In the genomic region with DNA sequence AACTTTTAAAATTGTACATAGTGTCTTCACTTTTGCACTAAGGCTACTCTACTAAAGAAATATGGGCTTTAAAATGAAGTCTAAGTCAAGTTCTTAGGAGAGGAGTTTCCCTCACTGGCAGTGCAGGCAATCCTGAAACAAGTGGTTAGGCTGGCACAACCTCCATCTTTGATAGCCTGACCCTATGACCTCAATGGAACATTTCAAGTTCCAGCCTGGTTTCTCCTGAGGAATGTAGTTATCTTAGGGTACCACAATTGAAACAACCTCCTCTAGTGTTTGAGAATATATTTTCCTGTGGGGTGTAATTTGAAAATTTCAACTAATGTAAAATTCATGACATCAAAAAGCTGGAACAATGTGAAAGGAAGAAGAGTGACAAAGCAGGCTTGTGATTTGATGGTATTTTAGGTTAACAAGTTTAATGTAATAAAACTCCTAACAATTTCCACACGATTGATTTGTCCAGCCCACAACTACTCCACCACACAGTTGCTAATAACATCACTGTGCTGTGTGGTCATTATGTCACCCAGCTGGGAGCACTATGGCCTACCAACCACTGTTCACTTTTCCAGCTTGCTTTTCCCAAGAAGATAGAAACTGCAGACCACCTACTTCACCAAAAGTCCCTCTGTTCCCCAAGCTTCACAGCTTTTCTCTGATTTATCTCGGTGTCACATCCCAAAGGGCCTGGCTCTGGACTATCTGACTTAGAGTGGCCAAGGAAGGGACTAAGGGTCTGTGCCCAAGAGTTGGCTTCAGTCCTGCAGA, we compare ENCODE assay signal across 9 cellular contexts. TPM values are rescaled to one million over a fixed set of nuclear protein-coding genes. Genes with fewer than 3 reads are reported as not detected.
DNase-seq lines count a peak whose midpoint lies in the region; ATAC-seq and TF ChIP-seq lines count a peak whose summit lies in the region.
"Had no signal": no experiment of that assay in that cellular context is flagged by ENCODE, and none has a peak within 500 bp of the region (broad histone marks: within the 10 kb centered on the region; RNA-seq: fewer than 3 reads in every experiment).

No MANE protein-coding gene starts in this region.

- peak overlapping the region; percentile 93 for H3K4me3 Mint-ChIP-seq in activated T-helper 17 cell treated with anti-CD3 and anti-CD28 coated beads, Interleukin-2, amount 50 U/mL, for 72 hours

- H3K9me3 ChIP-seq in ES-I3 (ENCODE audit: control insufficient read depth, insufficient read depth, low read length) (no peaks in the 10 kb centered on the region), psoas muscle (no peaks in the 10 kb centered on the region)
- no peaks in the 10 kb centered on the region for H3K9me3 ChIP-seq in effector memory CD4-positive, alpha-beta T cell (ENCODE audit: control insufficient read depth, low read length)

- no peaks in the 10 kb centered on the region for H3K36me3 Mint-ChIP-seq in activated T-helper 17 cell treated with anti-CD3 and anti-CD28 coated beads, Interleukin-2, amount 50 U/mL, for 72 hours (ENCODE audit: low read depth)

- intact Hi-C loops in psoas muscle (cut with DNase I): loop anchor here (5.0 to 10.0 kb wide), 5 partner anchors 56 to 124 kb away; no protein-coding TSS in a partner anchor

- H3K9me3 Mint-ChIP-seq in activated T-helper 17 cell treated with anti-CD3 and anti-CD28 coated beads, Interleukin-2, amount 50 U/mL, for 72 hours: no peaks in the 10 kb centered on the region

- peak overlapping the region; percentile 90 for H3K27ac ChIP-seq in psoas muscle
- no peak overlapping the region for H3K27ac ChIP-seq in effector memory CD4-positive, alpha-beta T cell (ENCODE audit: insufficient read depth, low read length, poor library complexity, severe bottlenecking)
- H3K27ac ChIP-seq: HL-60 had no signal

- peaks cover 30% of the 10 kb centered on the region for H3K27me3 Mint-ChIP-seq in activated T-helper 17 cell treated with anti-CD3 and anti-CD28 coated beads, Interleukin-2, amount 50 U/mL, for 72 hours

- H3K9ac ChIP-seq in ES-I3 (ENCODE audit: low read depth, low read length): peak overlapping the region; percentile 81

- ATAC-seq in activated T-helper 17 cell treated with anti-CD3 and anti-CD28 coated beads, Interleukin-2, amount 50 U/mL, for 72 hours (replicated peaks): no peak
- no peak for ATAC-seq in psoas muscle
- no peak for ATAC-seq in HG02759 (IDR thresholded peaks at IDR 0.05; ENCODE audit: unreplicated experiment)

- H3K4me3 ChIP-seq in psoas muscle: peak overlapping the region; percentile 86
- H3K4me3 ChIP-seq in effector memory CD4-positive, alpha-beta T cell (ENCODE audit: insufficient read depth, low read depth, low read length, poor library complexity, severe bottlenecking): no peak overlapping the region

- no peak overlapping the region for H3K27ac Mint-ChIP-seq in activated T-helper 17 cell treated with anti-CD3 and anti-CD28 coated beads, Interleukin-2, amount 50 U/mL, for 72 hours

- no peaks in the 10 kb centered on the region for H3K27me3 ChIP-seq in psoas muscle (ENCODE audit: insufficient read depth in 3 of 3, low read length in 2 of 3)
- no peaks in the 10 kb centered on the region for H3K27me3 ChIP-seq in effector memory CD4-positive, alpha-beta T cell (replicated peaks; ENCODE audit: control insufficient read depth, insufficient read depth, low read length, poor library complexity, severe bottlenecking)

- H3K4me1 ChIP-seq in ES-I3 (ENCODE audit: insufficient read depth, low read length) (0 out of 2 replicates have a peak, but pooled peaks cover 18% of the 10 kb centered on the region), psoas muscle (peaks cover 26% of the 10 kb centered on the region)
- H3K4me1 ChIP-seq in effector memory CD4-positive, alpha-beta T cell (ENCODE audit: control insufficient read depth, insufficient read depth, low read length, poor library complexity, severe bottlenecking): peaks cover 7% of the 10 kb centered on the region

- 9 to 15% (median 9%) methylated on average over 2 of the region's 2 CpGs for WGBS in psoas muscle, 3 donors

- H3K36me3 ChIP-seq in ES-I3 (ENCODE audit: insufficient read depth, low read length) (peaks cover 6% of the 10 kb centered on the region; the same call in 1 of the 2 replicates), psoas muscle (ENCODE audit: insufficient read depth in 1 of 2, low read depth in 1 of 2) (peaks cover 0 to 20% of the 10 kb centered on the region in 2 donors)
- H3K36me3 ChIP-seq in effector memory CD4-positive, alpha-beta T cell (ENCODE audit: control insufficient read depth, insufficient read depth, low read length): no peaks in the 10 kb centered on the region

- no peak for TF ChIP-seq CTCF in psoas muscle (IDR thresholded peaks at IDR 0.05)

- H3K4me1 Mint-ChIP-seq in activated T-helper 17 cell treated with anti-CD3 and anti-CD28 coated beads, Interleukin-2, amount 50 U/mL, for 72 hours: peaks cover 6% of the 10 kb centered on the region

- DNase-seq in hepatic stellate cell (ENCODE audit: low spot score): peak; percentile 39
- no peak for DNase-seq in psoas muscle
- no peak for DNase-seq in RPMI8226
- no peak for DNase-seq in effector memory CD4-positive, alpha-beta T cell
- DNase-seq in NCI-H446 treated with DMSO at 0.1 percent for 48 hours (lab: John Stamatoyannopoulos, UW): no peak

RNA-seq across cellular contexts. Expression of a gene that starts 1.8 kb away (rescaled TPM):
- total RNA-seq in activated T-helper 17 cell treated with anti-CD3 and anti-CD28 coated beads, Interleukin-2, amount 50 U/mL, for 72 hours: 1 to 10 TPM; 1.8 to 2.8 TPM
- 10 to 100 TPM; 13.3 to 52.9 (median 30.1) TPM for total RNA-seq in psoas muscle
- polyA plus RNA-seq in psoas muscle: 10 to 100 TPM in 1 of 3 donors, 1 to 10 TPM in 2; 6.7 to 53.5 (median 6.7) TPM
